38 cellular contexts compared by ENCODE assay signal in genomic region chr7:35771776-35772175, GRCh38.
"Had no signal": no experiment of that assay in that cellular context is flagged by ENCODE, and none has a peak within 500 bp of the region (broad histone marks: within the 10 kb centered on the region; RNA-seq: fewer than 3 reads in every experiment).

No MANE protein-coding gene starts in this region.

- H3K4me3 Mint-ChIP-seq: activated naive CD4-positive, alpha-beta T cell treated with anti-CD3 and anti-CD28 coated beads for 36 hours; activated naive CD4-positive, alpha-beta T cell treated with anti-CD3 and anti-CD28 coated beads, Interleukin-2, amount 10 ng/mL, durations not matched to agents 7 days and 5 days; activated naive CD4-positive, alpha-beta T cell treated with anti-CD3 and anti-CD28 coated beads, Interleukin-2, amount 50 U/mL, for 24 hours; activated naive CD8-positive, alpha-beta T cell; activated naive CD8-positive, alpha-beta T cell treated with anti-CD3 and anti-CD28 coated beads for 36 hours; activated naive CD8-positive, alpha-beta T cell treated with anti-CD3 and anti-CD28 coated beads, Interleukin-2, amount 10 ng/mL, durations not matched to agents 7 days and 5 days; activated naive CD8-positive, alpha-beta T cell treated with anti-CD3 and anti-CD28 coated beads, Interleukin-2, amount 50 U/mL, for 24 hours; activated T-cell treated with anti-CD3 and anti-CD28 coated beads, Interleukin-2, amount 50 U/mL, for 24 hours; activated T-cell treated with anti-CD3 and anti-CD28 coated beads, Interleukin-2, amount 50 U/mL, for 4 hours; activated T-cell treated with anti-CD3 and anti-CD28 coated beads, Interleukin-2, amount 50 U/mL, for 72 hours; activated T-helper 1 cell treated with anti-CD3 and anti-CD28 coated beads, Interleukin-12 subunit alpha, Interleukin-12 subunit beta, Interleukin-2, Interleukin-4 antibody, amounts not matched to agents 30 ng/mL and 10 ng/mL and 1 ng/mL, durations not matched to agents 14 hours and 24 hours and 36 hours; activated T-helper 17 cell treated with anti-CD3 and anti-CD28 coated beads, Interleukin-2, amount 50 U/mL, for 72 hours; brain; central memory CD8-positive, alpha-beta T cell had no signal

- H3K4me3 ChIP-seq: adrenal gland, ascending aorta, body of pancreas, breast epithelium, cardiac muscle cell had no signal

- H3K36me3 ChIP-seq: adrenal gland, ascending aorta, brain microvascular endothelial cell, breast epithelium, cardiac muscle cell had no signal

- H3K27ac ChIP-seq: adrenal gland, ascending aorta, body of pancreas, brain microvascular endothelial cell, breast epithelium, cardiac muscle cell had no signal

- H3K4me1 Mint-ChIP-seq: activated naive CD4-positive, alpha-beta T cell treated with anti-CD3 and anti-CD28 coated beads, Interleukin-2, amount 10 ng/mL, durations not matched to agents 7 days and 5 days; activated naive CD4-positive, alpha-beta T cell treated with anti-CD3 and anti-CD28 coated beads, Interleukin-2, amount 50 U/mL, for 24 hours; activated naive CD8-positive, alpha-beta T cell treated with anti-CD3 and anti-CD28 coated beads for 36 hours; activated naive CD8-positive, alpha-beta T cell treated with anti-CD3 and anti-CD28 coated beads, Interleukin-2, amount 10 ng/mL, durations not matched to agents 7 days and 5 days; activated naive CD8-positive, alpha-beta T cell treated with anti-CD3 and anti-CD28 coated beads, Interleukin-2, amount 50 U/mL, for 24 hours; activated T-helper 17 cell treated with anti-CD3 and anti-CD28 coated beads, Interleukin-2, amount 50 U/mL, for 72 hours; central memory CD8-positive, alpha-beta T cell had no signal

- ATAC-seq: activated naive CD4-positive, alpha-beta T cell treated with anti-CD3 and anti-CD28 coated beads, Interleukin-2, amount 50 U/mL, for 72 hours; activated naive CD8-positive, alpha-beta T cell treated with anti-CD3 and anti-CD28 coated beads, Interleukin-2, amount 50 U/mL, for 24 hours; activated T-cell treated with anti-CD3 and anti-CD28 coated beads, Interleukin-2, amount 50 U/mL, for 4 hours; activated T-cell treated with anti-CD3 and anti-CD28 coated beads, Interleukin-2, amount 50 U/mL, for 72 hours; activated T-helper 17 cell treated with anti-CD3 and anti-CD28 coated beads, Interleukin-2, amount 50 U/mL, for 72 hours; body of pancreas had no signal

- H3K27ac Mint-ChIP-seq: activated naive CD4-positive, alpha-beta T cell treated with anti-CD3 and anti-CD28 coated beads for 36 hours; activated naive CD4-positive, alpha-beta T cell treated with anti-CD3 and anti-CD28 coated beads, Interleukin-2, amount 10 ng/mL, durations not matched to agents 7 days and 5 days; activated naive CD4-positive, alpha-beta T cell treated with anti-CD3 and anti-CD28 coated beads, Interleukin-2, amount 50 U/mL, for 24 hours; activated naive CD4-positive, alpha-beta T cell treated with anti-CD3 and anti-CD28 coated beads, Interleukin-2, amount 50 U/mL, for 72 hours; activated naive CD8-positive, alpha-beta T cell; activated naive CD8-positive, alpha-beta T cell treated with anti-CD3 and anti-CD28 coated beads for 36 hours; activated naive CD8-positive, alpha-beta T cell treated with anti-CD3 and anti-CD28 coated beads, Interleukin-2, amount 10 ng/mL, durations not matched to agents 7 days and 5 days; activated naive CD8-positive, alpha-beta T cell treated with anti-CD3 and anti-CD28 coated beads, Interleukin-2, amount 50 U/mL, for 24 hours; activated T-cell treated with anti-CD3 and anti-CD28 coated beads, Interleukin-2, amount 50 U/mL, for 24 hours; activated T-cell treated with anti-CD3 and anti-CD28 coated beads, Interleukin-2, amount 50 U/mL, for 72 hours; activated T-helper 1 cell treated with anti-CD3 and anti-CD28 coated beads, Interleukin-12 subunit alpha, Interleukin-12 subunit beta, Interleukin-2, Interleukin-4 antibody, amounts not matched to agents 30 ng/mL and 10 ng/mL and 1 ng/mL, durations not matched to agents 14 hours and 24 hours and 36 hours; activated T-helper 17 cell treated with anti-CD3 and anti-CD28 coated beads, Interleukin-2, amount 50 U/mL, for 72 hours; activated T-helper 2 cell treated with anti-CD3 and anti-CD28 coated beads, Interferon-gamma antibody, Interleukin-2, Interleukin-4, amounts not matched to agents 10 μg/mL and 5 μg/mL and 100 μg/mL, durations not matched to agents 14 hours and 24 hours and 36 hours had no signal

- DNase-seq: activated effector memory CD4-positive, alpha-beta T cell treated with anti-CD3 and anti-CD28 coated beads, Interleukin-2, amount 50 U/mL, for 16 hours; activated effector memory CD4-positive, alpha-beta T cell treated with Interleukin-2 at 50 U/mL for 16 hours; activated gamma-delta T cell; activated gamma-delta T cell treated with Interleukin-2 at 50 U/mL for 16 hours; activated naive CD4-positive, alpha-beta T cell; activated naive CD4-positive, alpha-beta T cell treated with anti-CD3 and anti-CD28 coated beads for 36 hours; activated naive CD4-positive, alpha-beta T cell treated with anti-CD3 and anti-CD28 coated beads, Interleukin-2, amount 10 ng/mL, durations not matched to agents 7 days and 5 days; activated naive CD4-positive, alpha-beta T cell treated with anti-CD3 and anti-CD28 coated beads, Interleukin-2, amount 50 U/mL, for 16 hours; activated naive CD4-positive, alpha-beta T cell treated with Interleukin-2 at 50 U/mL for 16 hours; activated naive CD8-positive, alpha-beta T cell treated with anti-CD3 and anti-CD28 coated beads for 36 hours; activated naive CD8-positive, alpha-beta T cell treated with anti-CD3 and anti-CD28 coated beads, Interleukin-2, amount 10 ng/mL, durations not matched to agents 7 days and 5 days; activated naive CD8-positive, alpha-beta T cell treated with anti-CD3 and anti-CD28 coated beads, Interleukin-2, amount 50 U/mL, for 24 hours; activated T-cell treated with anti-CD3 and anti-CD28 coated beads, Interleukin-2, amount 50 U/mL, for 1 hour; activated T-cell treated with anti-CD3 and anti-CD28 coated beads, Interleukin-2, amount 50 U/mL, for 24 hours; activated T-cell treated with anti-CD3 and anti-CD28 coated beads, Interleukin-2, amount 50 U/mL, for 4 hours; activated T-cell treated with anti-CD3 and anti-CD28 coated beads, Interleukin-2, amount 50 U/mL, for 48 hours; activated T-cell treated with anti-CD3 and anti-CD28 coated beads, Interleukin-2, amount 50 U/mL, for 72 hours; adrenal gland; amniotic stem cell; amygdala; anterior cingulate cortex; aorta; body of pancreas; brain microvascular endothelial cell; caudate nucleus; central memory CD4-positive, alpha-beta T cell; cerebellar nuclear complex had no signal

- H3K36me3 Mint-ChIP-seq: activated naive CD4-positive, alpha-beta T cell treated with anti-CD3 and anti-CD28 coated beads, Interleukin-2, amount 10 ng/mL, durations not matched to agents 7 days and 5 days; activated naive CD4-positive, alpha-beta T cell treated with anti-CD3 and anti-CD28 coated beads, Interleukin-2, amount 50 U/mL, for 24 hours; activated naive CD8-positive, alpha-beta T cell treated with anti-CD3 and anti-CD28 coated beads, Interleukin-2, amount 10 ng/mL, durations not matched to agents 7 days and 5 days had no signal

- H3K9me3 ChIP-seq: adrenal gland, ascending aorta, body of pancreas, breast epithelium had no signal

- H3K4me1 ChIP-seq: adrenal gland, ascending aorta, body of pancreas, breast epithelium had no signal

- H3K27me3 ChIP-seq: adrenal gland, ascending aorta, body of pancreas, brain microvascular endothelial cell, breast epithelium, cardiac muscle cell had no signal

- H3K27me3 Mint-ChIP-seq: activated naive CD4-positive, alpha-beta T cell treated with anti-CD3 and anti-CD28 coated beads, Interleukin-2, amount 10 ng/mL, durations not matched to agents 7 days and 5 days; activated naive CD4-positive, alpha-beta T cell treated with anti-CD3 and anti-CD28 coated beads, Interleukin-2, amount 50 U/mL, for 24 hours; activated naive CD8-positive, alpha-beta T cell; activated naive CD8-positive, alpha-beta T cell treated with anti-CD3 and anti-CD28 coated beads for 36 hours; activated naive CD8-positive, alpha-beta T cell treated with anti-CD3 and anti-CD28 coated beads, Interleukin-2, amount 50 U/mL, for 24 hours; activated T-cell treated with anti-CD3 and anti-CD28 coated beads, Interleukin-2, amount 50 U/mL, for 24 hours; central memory CD8-positive, alpha-beta T cell had no signal

- H3K9me3 Mint-ChIP-seq: activated naive CD4-positive, alpha-beta T cell treated with anti-CD3 and anti-CD28 coated beads for 36 hours; activated naive CD4-positive, alpha-beta T cell treated with anti-CD3 and anti-CD28 coated beads, Interleukin-2, amount 10 ng/mL, durations not matched to agents 7 days and 5 days; activated naive CD4-positive, alpha-beta T cell treated with anti-CD3 and anti-CD28 coated beads, Interleukin-2, amount 50 U/mL, for 24 hours; activated naive CD4-positive, alpha-beta T cell treated with anti-CD3 and anti-CD28 coated beads, Interleukin-2, amount 50 U/mL, for 72 hours; activated naive CD8-positive, alpha-beta T cell treated with anti-CD3 and anti-CD28 coated beads, Interleukin-2, amount 50 U/mL, for 24 hours; activated T-cell treated with anti-CD3 and anti-CD28 coated beads, Interleukin-2, amount 50 U/mL, for 24 hours; activated T-cell treated with anti-CD3 and anti-CD28 coated beads, Interleukin-2, amount 50 U/mL, for 4 hours; activated T-cell treated with anti-CD3 and anti-CD28 coated beads, Interleukin-2, amount 50 U/mL, for 72 hours; activated T-helper 1 cell treated with anti-CD3 and anti-CD28 coated beads, Interleukin-12 subunit alpha, Interleukin-12 subunit beta, Interleukin-2, Interleukin-4 antibody, amounts not matched to agents 30 ng/mL and 10 ng/mL and 1 ng/mL, durations not matched to agents 14 hours and 24 hours and 36 hours; activated T-helper 17 cell treated with anti-CD3 and anti-CD28 coated beads, Interleukin-2, amount 50 U/mL, for 72 hours; activated T-helper 2 cell treated with anti-CD3 and anti-CD28 coated beads, Interferon-gamma antibody, Interleukin-2, Interleukin-4, amounts not matched to agents 10 μg/mL and 5 μg/mL and 100 μg/mL, durations not matched to agents 14 hours and 24 hours and 36 hours; central memory CD8-positive, alpha-beta T cell had no signal
